In the genomic region with DNA sequence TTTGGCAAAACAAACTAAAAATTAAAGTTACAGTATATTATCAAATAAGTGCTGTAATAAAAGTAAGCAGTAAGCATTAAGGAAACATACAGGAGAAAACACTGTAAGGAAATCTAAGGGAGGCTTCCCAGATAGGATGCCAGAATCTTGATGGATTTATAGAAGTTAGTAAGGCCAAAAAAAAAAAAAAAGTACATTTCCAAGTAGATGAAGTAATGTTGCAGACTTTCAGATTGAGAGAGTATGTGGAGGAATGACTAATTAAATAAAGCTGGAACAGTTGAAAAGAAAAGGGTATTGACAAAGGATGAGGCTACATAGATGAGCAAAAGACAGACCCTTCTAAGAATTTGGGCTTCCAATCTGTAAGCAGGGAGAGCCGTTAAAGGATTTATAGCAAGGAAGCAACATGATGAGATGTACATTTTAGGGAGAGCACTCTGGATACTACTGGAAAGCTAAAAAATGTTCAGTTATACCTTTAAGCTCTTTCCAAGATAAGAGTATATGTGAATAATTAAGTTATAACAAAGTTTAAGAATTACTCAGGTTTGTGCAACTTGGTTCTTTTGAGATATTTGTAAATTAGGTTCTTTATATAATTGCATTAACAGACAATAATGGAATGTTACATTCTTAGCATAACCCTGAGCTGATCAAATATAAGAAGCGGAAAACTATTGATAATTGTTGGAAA, we compare ENCODE assay signal across 19 cellular contexts.
DNase-seq lines count a peak whose midpoint lies in the region; ATAC-seq and TF ChIP-seq lines count a peak whose summit lies in the region.
"Had no signal": no experiment of that assay in that cellular context is flagged by ENCODE, and none has a peak within 500 bp of the region (broad histone marks: within the 10 kb centered on the region; RNA-seq: fewer than 3 reads in every experiment).

No MANE protein-coding gene starts in this region.

- ATAC-seq in activated T-cell treated with anti-CD3 and anti-CD28 coated beads, Interleukin-2, amount 50 U/mL, for 72 hours (replicated peaks in 1 of 2) = no peak
- ATAC-seq in T-cell (replicated peaks in 1 of 4) (no peak), GM23338 (no peak), GM19324 (IDR thresholded peaks at IDR 0.05; ENCODE audit: low FRiP score, unreplicated experiment) (no peak)
- ATAC-seq: A549, right cardiac atrium had no signal

- no peaks in the 10 kb centered on the region for H3K36me3 ChIP-seq in GM23338 (ENCODE audit: insufficient read depth)

- TF ChIP-seq CTCF in GM23338 (conservative IDR thresholded peaks at IDR 0.05; ENCODE audit: low read depth in 2 of 2) = no peak

- H3K27ac Mint-ChIP-seq in activated T-cell treated with anti-CD3 and anti-CD28 coated beads, Interleukin-2, amount 50 U/mL, for 72 hours = peak overlapping the region; percentile 87
- H3K27ac Mint-ChIP-seq in T-cell (peak overlapping the region; percentile 34 to 36), GM23338 (no peak overlapping the region)
- H3K27ac Mint-ChIP-seq: activated B cell treated with CpG ODN at 0.5 μM for 24 hours, nephron progenitor cell had no signal

- POLR2A ChIA-PET in T-cell (lab: Charles Lee) = interaction anchor here in 1 of 2 donors (0.6 kb wide), 2 partner anchors 55 to 150 kb away, joined by 5 read pairs; no protein-coding TSS in a partner anchor

- no peaks in the 10 kb centered on the region for H4K20me1 ChIP-seq in GM23338 (replicated peaks; ENCODE audit: insufficient read depth)

- CTCF ChIA-PET in T-cell (lab: Charles Lee) = no interaction called here

- H3K9me3 Mint-ChIP-seq in activated T-cell treated with anti-CD3 and anti-CD28 coated beads, Interleukin-2, amount 50 U/mL, for 72 hours = no peaks in the 10 kb centered on the region
- H3K9me3 Mint-ChIP-seq in T-cell (no peaks in the 10 kb centered on the region), GM23338 (no peaks in the 10 kb centered on the region)
- H3K9me3 Mint-ChIP-seq: activated B cell treated with CpG ODN at 0.5 μM for 24 hours, nephron progenitor cell had no signal

- H3K4me3 ChIP-seq in skeletal muscle cell (ENCODE audit: low read depth, low read length) = no peak overlapping the region
- H3K4me3 ChIP-seq in GM23338 = no peak overlapping the region
- H3K4me3 ChIP-seq: A549, dorsolateral prefrontal cortex, thoracic aorta had no signal

- peaks cover 13% of the 10 kb centered on the region for H3K4me1 Mint-ChIP-seq in activated T-cell treated with anti-CD3 and anti-CD28 coated beads, Interleukin-2, amount 50 U/mL, for 72 hours (ENCODE audit: low read depth)
- peaks cover 31 to 34% (median 32%) of the 10 kb centered on the region in 3 donors for H3K4me1 Mint-ChIP-seq in T-cell
- H3K4me1 Mint-ChIP-seq in GM23338 = no peaks in the 10 kb centered on the region
- H3K4me1 Mint-ChIP-seq: nephron progenitor cell had no signal

- no peak overlapping the region for H2AFZ ChIP-seq in GM23338

- H3F3A ChIP-seq in GM23338 (replicated peaks; ENCODE audit: low read depth) = no peaks in the 10 kb centered on the region

- H3K4me3 Mint-ChIP-seq in activated T-cell treated with anti-CD3 and anti-CD28 coated beads, Interleukin-2, amount 50 U/mL, for 72 hours = no peak overlapping the region
- H3K4me3 Mint-ChIP-seq in T-cell = no peak overlapping the region
- no peak overlapping the region for H3K4me3 Mint-ChIP-seq in GM23338
- H3K4me3 Mint-ChIP-seq: activated B cell treated with CpG ODN at 0.5 μM for 24 hours, nephron progenitor cell had no signal

- no peak overlapping the region for H3K4me2 ChIP-seq in GM23338
- H3K4me2 ChIP-seq: A549 had no signal

- H3K27me3 Mint-ChIP-seq in activated T-cell treated with anti-CD3 and anti-CD28 coated beads, Interleukin-2, amount 50 U/mL, for 72 hours (ENCODE audit: low read depth) = no peaks in the 10 kb centered on the region
- H3K27me3 Mint-ChIP-seq in T-cell = no peaks in the 10 kb centered on the region
- H3K27me3 Mint-ChIP-seq in GM23338 (ENCODE audit: insufficient read depth, low read depth, poor library complexity) = no peaks in the 10 kb centered on the region
- H3K27me3 Mint-ChIP-seq: activated B cell treated with CpG ODN at 0.5 μM for 24 hours had no signal

- no peaks in the 10 kb centered on the region for H3K4me1 ChIP-seq in GM23338 (ENCODE audit: insufficient read depth)
- H3K4me1 ChIP-seq: A549 had no signal

- no peaks in the 10 kb centered on the region for H3K79me2 ChIP-seq in GM23338 (replicated peaks; ENCODE audit: insufficient read depth)

- no peak for DNase-seq in activated T-cell treated with anti-CD3 and anti-CD28 coated beads, Interleukin-2, amount 50 U/mL, for 72 hours
- DNase-seq in activated T-cell treated with anti-CD3 and anti-CD28 coated beads, Interleukin-2, amount 50 U/mL, for 48 hours = no peak
- no peak for DNase-seq in T-cell
- DNase-seq in fibroblast of gingiva (ENCODE audit: low read depth) = peak; percentile 5
- DNase-seq in skeletal muscle cell (ENCODE audit: low read depth) = peak; percentile 4
- no peak for DNase-seq in GM23338 (ENCODE audit: low spot score)
- DNase-seq in NK-92 (lab: John Stamatoyannopoulos, UW; ENCODE audit: unreplicated experiment) = no peak
- DNase-seq: activated B cell treated with CpG ODN at 0.5 μM for 24 hours; activated CD8-positive, alpha-beta memory T cell treated with anti-CD3 and anti-CD28 coated beads, Interleukin-2, amount 50 U/mL, for 4 hours; dorsolateral prefrontal cortex; GOT3; NCI-H2081; NCI-H774; nephron progenitor cell; right cardiac atrium; SW 1271 had no signal

- H3K27ac ChIP-seq in GM23338 (ENCODE audit: low read depth) = no peak overlapping the region
- H3K27ac ChIP-seq: A549, dorsolateral prefrontal cortex, thoracic aorta had no signal

- H3K27me3 ChIP-seq in GM23338 (ENCODE audit: insufficient read depth) = no peaks in the 10 kb centered on the region
- H3K27me3 ChIP-seq: dorsolateral prefrontal cortex had no signal

- H3K9me2 ChIP-seq in GM23338 (ENCODE audit: insufficient read depth) = no peaks in the 10 kb centered on the region

- H3K36me3 Mint-ChIP-seq in activated T-cell treated with anti-CD3 and anti-CD28 coated beads, Interleukin-2, amount 50 U/mL, for 72 hours (ENCODE audit: insufficient read depth in 2 of 2) = peaks cover 0 to 13% of the 10 kb centered on the region in 2 donors
- H3K36me3 Mint-ChIP-seq in T-cell (peaks cover 24% of the 10 kb centered on the region), GM23338 (ENCODE audit: low read depth) (no peaks in the 10 kb centered on the region)

TF ChIP-seq in GM23338, 12 proteins besides CTCF, POLR2A, EP300 and RAD21 (continues in another document):
- TF ChIP-seq EZH2phosphoT487 (IDR thresholded peaks at IDR 0.05; ENCODE audit: unreplicated experiment) = no peak
- no peak for TF ChIP-seq EZH2 (IDR thresholded peaks at IDR 0.05; ENCODE audit: low read depth, unreplicated experiment)
- no peak for TF ChIP-seq NANOG (IDR thresholded peaks at IDR 0.05; ENCODE audit: borderline replicate concordance)
- TF ChIP-seq, protein P1, sequence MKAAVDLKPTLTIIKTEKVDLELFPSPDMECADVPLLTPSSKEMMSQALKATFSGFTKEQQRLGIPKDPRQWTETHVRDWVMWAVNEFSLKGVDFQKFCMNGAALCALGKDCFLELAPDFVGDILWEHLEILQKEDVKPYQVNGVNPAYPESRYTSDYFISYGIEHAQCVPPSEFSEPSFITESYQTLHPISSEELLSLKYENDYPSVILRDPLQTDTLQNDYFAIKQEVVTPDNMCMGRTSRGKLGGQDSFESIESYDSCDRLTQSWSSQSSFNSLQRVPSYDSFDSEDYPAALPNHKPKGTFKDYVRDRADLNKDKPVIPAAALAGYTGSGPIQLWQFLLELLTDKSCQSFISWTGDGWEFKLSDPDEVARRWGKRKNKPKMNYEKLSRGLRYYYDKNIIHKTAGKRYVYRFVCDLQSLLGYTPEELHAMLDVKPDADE (IDR thresholded peaks at IDR 0.05) = no peak
- TF ChIP-seq ZNF331 (CRISPR knock-in tag; IDR thresholded peaks at IDR 0.05; ENCODE audit: low read depth) = no peak

Comparison
In these comparisons a context has a peak if more than half of its experiments do, and no peak if none do; other contexts are left out.
1. DNase-seq: peak in fibroblast of gingiva (single experiment) and skeletal muscle cell (single experiment); none in activated T-cell treated with anti-CD3 and anti-CD28 coated beads, Interleukin-2, amount 50 U/mL, for 72 hours (0 of 2), activated T-cell treated with anti-CD3 and anti-CD28 coated beads, Interleukin-2, amount 50 U/mL, for 48 hours (0 of 2), T-cell (0 of 34), GM23338 (single experiment) and NK-92 (single experiment).